Comparison of ENCODE assay signal across 16 cellular contexts in the genomic region with DNA sequence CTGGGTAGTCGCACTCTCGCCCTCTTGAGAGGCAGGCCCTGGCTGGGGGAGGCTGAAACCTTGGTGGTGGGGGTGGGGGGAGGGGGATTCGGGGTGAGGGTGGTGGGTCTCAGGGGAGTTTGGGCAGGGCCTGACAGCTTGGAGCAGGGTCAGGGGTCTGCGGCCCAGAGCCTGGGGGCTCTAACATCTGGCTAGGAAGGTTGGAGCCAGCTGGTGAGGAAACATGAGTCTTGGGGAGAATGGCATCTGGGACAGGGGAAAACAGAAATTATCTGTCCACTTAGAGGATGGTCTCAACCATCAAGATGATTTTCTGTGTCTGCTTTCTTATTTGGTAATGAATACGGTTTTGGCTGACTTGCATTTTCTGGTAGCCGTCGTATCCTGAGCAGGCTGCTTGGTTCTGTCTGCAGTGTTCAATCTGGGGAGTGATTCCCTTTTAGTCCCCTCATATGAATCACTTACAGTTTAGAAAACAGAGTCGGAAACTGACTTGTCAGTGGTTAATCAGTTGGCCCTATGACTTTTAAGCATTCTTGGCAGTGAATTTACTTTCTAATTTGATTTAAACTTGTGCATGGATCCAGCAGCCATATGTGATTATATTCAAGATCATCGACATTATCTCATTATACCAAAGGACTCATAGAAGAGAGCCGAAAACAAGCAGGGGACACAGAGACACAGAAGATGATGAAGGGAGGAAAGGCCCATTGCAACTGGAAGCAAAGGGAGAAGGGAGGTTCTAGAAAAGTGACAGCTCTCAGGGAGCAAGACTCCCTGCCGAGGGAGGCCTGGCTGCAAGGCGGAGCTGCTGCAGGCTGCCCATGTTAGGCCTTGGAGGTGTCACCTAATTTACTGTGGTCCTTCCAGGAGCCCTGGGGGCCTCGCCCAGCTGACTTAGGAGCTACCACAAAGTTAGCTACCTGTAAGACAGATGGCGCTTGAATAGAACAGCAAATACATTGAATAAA.
DNase-seq lines count a peak whose midpoint lies in the region; ATAC-seq, FAIRE-seq and TF ChIP-seq lines count a peak whose summit lies in the region.
"Had no signal": no experiment of that assay in that cellular context is flagged by ENCODE, and none has a peak within 500 bp of the region (broad histone marks: within the 10 kb centered on the region; RNA-seq: fewer than 3 reads in every experiment).

No MANE protein-coding gene starts in this region.

- no peak for ATAC-seq in K562
- no peak for ATAC-seq in naive thymus-derived CD4-positive, alpha-beta T cell

- no peaks in the 10 kb centered on the region for H3K27me3 Mint-ChIP-seq in naive thymus-derived CD4-positive, alpha-beta T cell
- H3K27me3 Mint-ChIP-seq in HFFc6 (ENCODE audit: insufficient read depth) = 0 out of 2 replicates have a peak, but pooled peaks cover 2% of the 10 kb centered on the region
- H3K27me3 Mint-ChIP-seq: CD8-positive, alpha-beta memory T cell had no signal

- peaks cover 0 to 8% (median 4%) of the 10 kb centered on the region in 7 donors for H3K4me1 Mint-ChIP-seq in naive thymus-derived CD4-positive, alpha-beta T cell
- H3K4me1 Mint-ChIP-seq in HFFc6 (ENCODE audit: low read depth) = peaks cover 22% of the 10 kb centered on the region

- H3F3A ChIP-seq in GM23248 (ENCODE audit: insufficient read depth) = peaks cover 30% of the 10 kb centered on the region

- TF ChIP-seq POLR2A in K562 (conservative IDR thresholded peaks at IDR 0.05) = no peak
- TF ChIP-seq POLR2A in esophagus muscularis mucosa (IDR thresholded peaks at IDR 0.05; ENCODE audit: low read depth) = no peak

- H3K4me3 Mint-ChIP-seq in naive thymus-derived CD4-positive, alpha-beta T cell = no peak overlapping the region
- H3K4me3 Mint-ChIP-seq in HFFc6 = no peak overlapping the region
- H3K4me3 Mint-ChIP-seq: CD8-positive, alpha-beta memory T cell had no signal

- no peaks in the 10 kb centered on the region for H3K9me2 ChIP-seq in GM23248 (ENCODE audit: insufficient read depth)

- no peak overlapping the region for H2AFZ ChIP-seq in GM23248
- no peak overlapping the region for H2AFZ ChIP-seq in K562 (ENCODE audit: low read depth, low read length)

- H4K20me1 ChIP-seq in GM23248 (ENCODE audit: insufficient read depth) (no peaks in the 10 kb centered on the region), K562 (replicated peaks; ENCODE audit: control insufficient read depth, insufficient read depth, low read length) (no peaks in the 10 kb centered on the region)

- H3K27ac Mint-ChIP-seq in naive thymus-derived CD4-positive, alpha-beta T cell = peak overlapping the region in 6 of 9 donors; percentile 8 to 83 (median 39)
- H3K27ac Mint-ChIP-seq in HFFc6 = no peak overlapping the region; the same call in 1 of the 2 replicates

- H3K9me1 ChIP-seq in K562 (ENCODE audit: control insufficient read depth, insufficient read depth, low read length) = no peaks in the 10 kb centered on the region

- no peak overlapping the region for H3K4me2 ChIP-seq in GM23248 (ENCODE audit: unreplicated experiment)
- no peak overlapping the region for H3K4me2 ChIP-seq in K562 (ENCODE audit: insufficient read depth, low read length)

- no TSS peak for BruUV-seq in K562 (replicated peaks; lab: Mats Ljungman, UMichigan)

- H3K9ac ChIP-seq in GM23248 (no peak overlapping the region), K562 (ENCODE audit: insufficient read depth in 1 of 2, low read depth in 2 of 2, low read length in 2 of 2) (peak overlapping the region in 1 of 2 experiments; percentile 37; a peak in 1 of 4 replicates)

- H3K9me3 Mint-ChIP-seq in naive thymus-derived CD4-positive, alpha-beta T cell = no peaks in the 10 kb centered on the region
- H3K9me3 Mint-ChIP-seq in HFFc6 = no peaks in the 10 kb centered on the region; the same call in 1 of the 2 replicates
- H3K9me3 Mint-ChIP-seq: CD8-positive, alpha-beta memory T cell had no signal

- H3K27ac ChIP-seq in GM23248 = peak overlapping the region; percentile 3; the same call in 1 of the 2 replicates
- H3K27ac ChIP-seq in K562 (ENCODE audit: extremely low read depth, low read depth, low read length) = no peak overlapping the region
- no peak overlapping the region for H3K27ac ChIP-seq in naive thymus-derived CD4-positive, alpha-beta T cell (ENCODE audit: low read depth, low read length)
- peak overlapping the region in 2 of 4 donors; percentile 7 for H3K27ac ChIP-seq in esophagus muscularis mucosa (replicated peaks in 1 of 4)
- H3K27ac ChIP-seq: prostate gland had no signal

- intact Hi-C loops in K562 (cut with micrococcal nuclease) = no loop called here
- intact Hi-C loops in naive thymus-derived CD4-positive, alpha-beta T cell (cut with micrococcal nuclease) = no loop called here
- intact Hi-C loops in esophagus muscularis mucosa (cut with DNase I) = no loop called here

- H3K27me3 ChIP-seq in BE2C (no peaks in the 10 kb centered on the region), GM23248 (replicated peaks; ENCODE audit: insufficient read depth) (no peaks in the 10 kb centered on the region), K562 (ENCODE audit: control insufficient read depth in 2 of 2, insufficient read depth in 2 of 2, low read length in 2 of 2) (no peaks in the 10 kb centered on the region), esophagus muscularis mucosa (no peaks in the 10 kb centered on the region)
- no peaks in the 10 kb centered on the region for H3K27me3 ChIP-seq in naive thymus-derived CD4-positive, alpha-beta T cell (ENCODE audit: control insufficient read depth in 2 of 2, insufficient read depth in 2 of 2, low read length in 2 of 2)

- TF ChIP-seq CTCF in BE2C (IDR thresholded peaks at IDR 0.05; ENCODE audit: low read depth, low read length) = no peak
- TF ChIP-seq CTCF in K562 (IDR thresholded peaks at IDR 0.05 in 2 of 3, conservative IDR thresholded peaks at IDR 0.05 in 1 of 3; ENCODE audit: insufficient read depth in 2 of 3, low read depth in 1 of 3, low read length in 3 of 3) = no peak
- TF ChIP-seq CTCF in esophagus muscularis mucosa (IDR thresholded peaks at IDR 0.05) = no peak
- no peak for TF ChIP-seq CTCF in HFFc6 (IDR thresholded peaks at IDR 0.05)

- no peak overlapping the region for H3K4me3 ChIP-seq in BE2C (ENCODE audit: low read depth, low read length)
- no peak overlapping the region for H3K4me3 ChIP-seq in GM23248
- no peak overlapping the region for H3K4me3 ChIP-seq in K562
- no peak overlapping the region for H3K4me3 ChIP-seq in naive thymus-derived CD4-positive, alpha-beta T cell (ENCODE audit: low read length)
- H3K4me3 ChIP-seq in esophagus muscularis mucosa = no peak overlapping the region
- H3K4me3 ChIP-seq: prostate gland, SK-N-MC had no signal

- WGBS in GM23248 (ENCODE audit: low coverage in 1 of 2, low lambda C conversion rate in 2 of 2, missing lambda C conversion rate in 2 of 2), 2 experiments = 51 to 59% methylated on average over 11 to 14 of the region's 14 CpGs
- WGBS in K562 (ENCODE audit: insufficient coverage, low coverage, missing lambda C conversion rate) = 67% methylated on average over 13 of the region's 14 CpGs
- WGBS in esophagus muscularis mucosa = 82% methylated on average over 12 of the region's 14 CpGs

- H3K4me1 ChIP-seq in BE2C = peaks cover 51% of the 10 kb centered on the region
- peaks cover 35% of the 10 kb centered on the region for H3K4me1 ChIP-seq in GM23248 (ENCODE audit: insufficient read depth)
- H3K4me1 ChIP-seq in K562 (replicated peaks in 1 of 2; ENCODE audit: control insufficient read depth in 2 of 2, insufficient read depth in 2 of 2, low read length in 2 of 2) = peaks cover 0 to 13% of the 10 kb centered on the region in 2 experiments; a peak in 1 of 5 replicates
- H3K4me1 ChIP-seq in naive thymus-derived CD4-positive, alpha-beta T cell (ENCODE audit: control insufficient read depth in 2 of 2, insufficient read depth in 2 of 2, low read length in 2 of 2) = no peaks in the 10 kb centered on the region
- peaks cover 15 to 63% (median 45%) of the 10 kb centered on the region in 4 donors for H3K4me1 ChIP-seq in esophagus muscularis mucosa
- H3K4me1 ChIP-seq: prostate gland had no signal

- no peak for FAIRE-seq in K562 (lab: Jason Lieb, UNC)
- FAIRE-seq: HTR-8/SVneo had no signal

- TF ChIP-seq RAD21 in K562 (CRISPR knock-in tag; conservative IDR thresholded peaks at IDR 0.05 in 1 of 2, IDR thresholded peaks at IDR 0.05 in 1 of 2) = no peak

- no peaks in the 10 kb centered on the region for H3K36me3 ChIP-seq in BE2C
- no peaks in the 10 kb centered on the region for H3K36me3 ChIP-seq in GM23248 (ENCODE audit: low read depth)
- no peaks in the 10 kb centered on the region for H3K36me3 ChIP-seq in K562 (ENCODE audit: control insufficient read depth, insufficient read depth, low read length)
- H3K36me3 ChIP-seq in naive thymus-derived CD4-positive, alpha-beta T cell (ENCODE audit: control insufficient read depth in 2 of 3, insufficient read depth in 3 of 3, low read length in 3 of 3) = peaks cover 0 to 8% (median 0%) of the 10 kb centered on the region in 3 experiments
- peaks cover 0 to 21% (median 2%) of the 10 kb centered on the region in 4 donors for H3K36me3 ChIP-seq in esophagus muscularis mucosa
- H3K36me3 ChIP-seq: prostate gland had no signal

- H3K79me2 ChIP-seq in GM23248 (ENCODE audit: insufficient read depth) (no peaks in the 10 kb centered on the region), K562 (ENCODE audit: control insufficient read depth, insufficient read depth, low read length) (no peaks in the 10 kb centered on the region)

- in situ Hi-C loops in GM23248 (cut with MboI) = no loop called here
- in situ Hi-C loops in K562 (cut with MboI) = loop anchor here (25.0 kb wide), 1 partner anchor 769 kb away; no protein-coding TSS in a partner anchor

- POLR2A ChIA-PET in K562 (lab: Yijun Ruan, JAX) = no interaction called here
- POLR2A ChIA-PET in naive thymus-derived CD4-positive, alpha-beta T cell (lab: Charles Lee) = no interaction called here

- peaks cover 0 to 39% (median 13%) of the 10 kb centered on the region in 5 donors for H3K36me3 Mint-ChIP-seq in naive thymus-derived CD4-positive, alpha-beta T cell
- H3K36me3 Mint-ChIP-seq in HFFc6 (ENCODE audit: low read depth) = peaks cover 17% of the 10 kb centered on the region

- DNase-seq in BE2C = peak; percentile 65
- peak; percentile 41 for DNase-seq in GM23248
- DNase-seq in K562 (ENCODE audit: extremely low read depth in 1 of 4, low spot score in 3 of 4) = no peak
- no peak for DNase-seq in naive thymus-derived CD4-positive, alpha-beta T cell
- no peak for DNase-seq in esophagus muscularis mucosa (ENCODE audit: extremely low spot score)
- DNase-seq in HFFc6 = no peak
- no peak for DNase-seq in effector CD4-positive, alpha-beta T cell
- DNase-seq: activated naive CD4-positive, alpha-beta T cell; CD8-positive, alpha-beta memory T cell; GDM1; kidney glomerular epithelial cell; MM.1S; stimulated activated CD4-positive, alpha-beta T cell treated with anti-CD3 and anti-CD28 coated beads, Interleukin-12 subunit alpha, Interleukin-12 subunit beta, amount 100 ng/mL, for 4 hours had no signal

- H3K9me3 ChIP-seq in BE2C (no peaks in the 10 kb centered on the region), GM23248 (ENCODE audit: low read depth) (no peaks in the 10 kb centered on the region), K562 (replicated peaks; ENCODE audit: control insufficient read depth, insufficient read depth, low read depth, low read length) (no peaks in the 10 kb centered on the region), esophagus muscularis mucosa (no peaks in the 10 kb centered on the region)
- no peaks in the 10 kb centered on the region for H3K9me3 ChIP-seq in naive thymus-derived CD4-positive, alpha-beta T cell (ENCODE audit: control insufficient read depth in 2 of 3, low read length in 3 of 3)
- H3K9me3 ChIP-seq: prostate gland had no signal

- TF ChIP-seq EP300 in K562 (IDR thresholded peaks at IDR 0.05; ENCODE audit: low read length) (no peak), esophagus muscularis mucosa (IDR thresholded peaks at IDR 0.05) (no peak)

- CTCF ChIA-PET in K562 (lab: Yijun Ruan, JAX; ENCODE audit: low intra/inter-chr PET ratio) = no interaction called here
- CTCF ChIA-PET in naive thymus-derived CD4-positive, alpha-beta T cell (lab: Charles Lee) = no interaction called here

Comparison
In these comparisons a context has a peak if more than half of its experiments do, and no peak if none do; other contexts are left out.
1. DNase-seq: peak in BE2C (single experiment) and GM23248 (single experiment); none in K562 (0 of 4), naive thymus-derived CD4-positive, alpha-beta T cell (0 of 9), esophagus muscularis mucosa (single experiment), HFFc6 (single experiment) and effector CD4-positive, alpha-beta T cell (single experiment).